ENCODE assay signal across 10 cellular contexts in genomic region chr1:173392895-173393654, GRCh38.
DNase-seq lines count a peak whose midpoint lies in the region; ATAC-seq and TF ChIP-seq lines count a peak whose summit lies in the region.
"Had no signal": no experiment of that assay in that cellular context is flagged by ENCODE, and none has a peak within 500 bp of the region (broad histone marks: within the 10 kb centered on the region; RNA-seq: fewer than 3 reads in every experiment).

No MANE protein-coding gene starts in this region.

- H3K27ac ChIP-seq in Karpas-422 (ENCODE audit: low read length): no peak overlapping the region
- H3K27ac ChIP-seq: dorsolateral prefrontal cortex had no signal

- peak; percentile 62 for DNase-seq in ACHN
- DNase-seq in HT-29 (ENCODE audit: low spot score): peak; percentile 15
- DNase-seq in dermis blood vessel endothelial cell: peak; percentile 32
- DNase-seq in left kidney (ENCODE audit: low read depth, low spot score): peak; percentile 2
- DNase-seq in natural killer cell treated with Interleukin-12 subunit alpha and Interleukin-12 subunit beta and Interleukin-15 and Interleukin-18, amount 100 ng/mL, for 72 hours (ENCODE audit: low spot score): no peak
- no peak for DNase-seq in Karpas-422
- DNase-seq in stimulated activated CD4-positive, alpha-beta T cell treated with anti-CD3 and anti-CD28 coated beads, Interleukin-2, amount 100 ng/mL, for 24 hours: no peak
- no peak for DNase-seq in erythroblast (lab: John Stamatoyannopoulos, UW)
- DNase-seq: dorsolateral prefrontal cortex had no signal

- no peaks in the 10 kb centered on the region for H3K27me3 Mint-ChIP-seq in natural killer cell treated with Interleukin-12 subunit alpha and Interleukin-12 subunit beta and Interleukin-15 and Interleukin-18, amount 100 ng/mL, for 72 hours
- H3K27me3 Mint-ChIP-seq: activated T-helper 17 cell treated with anti-CD3 and anti-CD28 coated beads, Interleukin-2, amount 50 U/mL, for 72 hours had no signal

- H3K27ac Mint-ChIP-seq in natural killer cell treated with Interleukin-12 subunit alpha and Interleukin-12 subunit beta and Interleukin-15 and Interleukin-18, amount 100 ng/mL, for 72 hours: no peak overlapping the region
- H3K27ac Mint-ChIP-seq: activated T-helper 17 cell treated with anti-CD3 and anti-CD28 coated beads, Interleukin-2, amount 50 U/mL, for 72 hours had no signal

- H3K9me3 Mint-ChIP-seq in natural killer cell treated with Interleukin-12 subunit alpha and Interleukin-12 subunit beta and Interleukin-15 and Interleukin-18, amount 100 ng/mL, for 72 hours: no peaks in the 10 kb centered on the region
- H3K9me3 Mint-ChIP-seq: activated T-helper 17 cell treated with anti-CD3 and anti-CD28 coated beads, Interleukin-2, amount 50 U/mL, for 72 hours had no signal

- no peaks in the 10 kb centered on the region for H3K36me3 Mint-ChIP-seq in natural killer cell treated with Interleukin-12 subunit alpha and Interleukin-12 subunit beta and Interleukin-15 and Interleukin-18, amount 100 ng/mL, for 72 hours

- H3K4me1 Mint-ChIP-seq in natural killer cell treated with Interleukin-12 subunit alpha and Interleukin-12 subunit beta and Interleukin-15 and Interleukin-18, amount 100 ng/mL, for 72 hours (ENCODE audit: low read depth in 2 of 2): peaks cover 4 to 5% of the 10 kb centered on the region in 2 donors

- no peak overlapping the region for H3K4me3 Mint-ChIP-seq in natural killer cell treated with Interleukin-12 subunit alpha and Interleukin-12 subunit beta and Interleukin-15 and Interleukin-18, amount 100 ng/mL, for 72 hours
- H3K4me3 Mint-ChIP-seq: activated T-helper 17 cell treated with anti-CD3 and anti-CD28 coated beads, Interleukin-2, amount 50 U/mL, for 72 hours had no signal

- no peak overlapping the region for H3K4me3 ChIP-seq in Karpas-422 (ENCODE audit: low read length)
- H3K4me3 ChIP-seq: dorsolateral prefrontal cortex had no signal

- no peak for TF ChIP-seq POLR2A in erythroblast (IDR thresholded peaks at IDR 0.05; ENCODE audit: low read length)

- H3K36me3 ChIP-seq in Karpas-422 (ENCODE audit: insufficient read depth, low read length): no peaks in the 10 kb centered on the region

- H3K79me2 ChIP-seq in Karpas-422 (ENCODE audit: low read length): no peaks in the 10 kb centered on the region

- no peaks in the 10 kb centered on the region for H3K4me1 ChIP-seq in Karpas-422 (ENCODE audit: low read length)

- no peak overlapping the region for H3K9ac ChIP-seq in Karpas-422 (ENCODE audit: low read length)

- no peak for ATAC-seq in natural killer cell treated with Interleukin-12 subunit alpha and Interleukin-12 subunit beta and Interleukin-15 and Interleukin-18, amount 100 ng/mL, for 72 hours
- ATAC-seq: activated T-helper 17 cell treated with anti-CD3 and anti-CD28 coated beads, Interleukin-2, amount 50 U/mL, for 72 hours had no signal

- H4K20me1 ChIP-seq in Karpas-422 (ENCODE audit: insufficient read depth, low read depth, low read length): 0 out of 2 replicates have a peak, but pooled peaks cover 3% of the 10 kb centered on the region

- no peak overlapping the region for H2AFZ ChIP-seq in Karpas-422 (ENCODE audit: low read length)

- H3K27me3 ChIP-seq in Karpas-422 (ENCODE audit: low read length): no peaks in the 10 kb centered on the region
- H3K27me3 ChIP-seq: dorsolateral prefrontal cortex had no signal

- in situ Hi-C loops in ACHN (cut with HindIII; ENCODE audit: low pct_ligation_motif_present, low pct_unique_long_range_greater_than_20kb, low sequenced_read_pairs): no loop called here

- H3K9me3 ChIP-seq in Karpas-422 (ENCODE audit: low read length): no peaks in the 10 kb centered on the region

- no peak overlapping the region for H3K4me2 ChIP-seq in Karpas-422 (ENCODE audit: low read depth, low read length, poor library complexity, severe bottlenecking)

- no peaks in the 10 kb centered on the region for H3K9me2 ChIP-seq in Karpas-422 (replicated peaks; ENCODE audit: insufficient read depth, low read length)

Comparison
In these comparisons a context has a peak if more than half of its experiments do, and no peak if none do; other contexts are left out.
1. DNase-seq: peak in ACHN (single experiment), HT-29 (single experiment), dermis blood vessel endothelial cell (single experiment) and left kidney (single experiment); none in natural killer cell treated with Interleukin-12 subunit alpha and Interleukin-12 subunit beta and Interleukin-15 and Interleukin-18, amount 100 ng/mL, for 72 hours (single experiment), Karpas-422 (single experiment), stimulated activated CD4-positive, alpha-beta T cell treated with anti-CD3 and anti-CD28 coated beads, Interleukin-2, amount 100 ng/mL, for 24 hours (0 of 2) and erythroblast (0 of 2).